Comparison of ENCODE assay signal across 1 cellular context in genomic region chr10:88898727-88899126, GRCh38.
A peak's percentile ranks its signal among the peaks of the same experiment; 100 is the strongest.
TF ChIP-seq lines count a peak whose summit lies in the region.

No MANE protein-coding gene starts in this region.

TF ChIP-seq in GM12878, 131 proteins besides CTCF, POLR2A, EP300 and RAD21:
- TF ChIP-seq, protein P1, sequence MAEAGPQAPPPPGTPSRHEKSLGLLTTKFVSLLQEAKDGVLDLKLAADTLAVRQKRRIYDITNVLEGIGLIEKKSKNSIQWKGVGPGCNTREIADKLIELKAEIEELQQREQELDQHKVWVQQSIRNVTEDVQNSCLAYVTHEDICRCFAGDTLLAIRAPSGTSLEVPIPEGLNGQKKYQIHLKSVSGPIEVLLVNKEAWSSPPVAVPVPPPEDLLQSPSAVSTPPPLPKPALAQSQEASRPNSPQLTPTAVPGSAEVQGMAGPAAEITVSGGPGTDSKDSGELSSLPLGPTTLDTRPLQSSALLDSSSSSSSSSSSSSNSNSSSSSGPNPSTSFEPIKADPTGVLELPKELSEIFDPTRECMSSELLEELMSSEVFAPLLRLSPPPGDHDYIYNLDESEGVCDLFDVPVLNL (IDR thresholded peaks at IDR 0.05; ENCODE audit: low read depth, low read length) = no peak
- TF ChIP-seq HDGF (IDR thresholded peaks at IDR 0.05) (0 out of 2 replicates have a peak, but pooled peaks have one; percentile 50), TAF1 (IDR thresholded peaks at IDR 0.05; ENCODE audit: borderline replicate concordance, low read depth, low read length) (peak; percentile 54; the same call in 1 of the 2 replicates), LARP7 (IDR thresholded peaks at IDR 0.05) (no peak), POLR2AphosphoS5 (IDR thresholded peaks at IDR 0.05; ENCODE audit: low read length) (peak; percentile 51; the same call in 1 of the 2 replicates), YY1 (IDR thresholded peaks at IDR 0.05; ENCODE audit: low read depth, low read length) (peak; percentile 88)
